ENCODE assay signal across 14 cellular contexts in genomic region chr6:166417285-166417691, GRCh38. TPM values are rescaled to one million over a fixed set of nuclear protein-coding genes. Genes with fewer than 3 reads are reported as not detected.
DNase-seq lines count a peak whose midpoint lies in the region; ATAC-seq and TF ChIP-seq lines count a peak whose summit lies in the region.
"Had no signal": no experiment of that assay in that cellular context is flagged by ENCODE, and none has a peak within 500 bp of the region (broad histone marks: within the 10 kb centered on the region; RNA-seq: fewer than 3 reads in every experiment).

No MANE protein-coding gene starts in this region.

- H3K27me3 Mint-ChIP-seq in T-helper 17 cell: no peaks in the 10 kb centered on the region
- peaks cover 2% of the 10 kb centered on the region for H3K27me3 Mint-ChIP-seq in activated naive CD4-positive, alpha-beta T cell treated with anti-CD3 and anti-CD28 coated beads, Interleukin-2, amount 10 ng/mL, durations not matched to agents 7 days and 5 days

- no peak overlapping the region for H3K18ac ChIP-seq in neuronal stem cell (ENCODE audit: low read length)

- TF ChIP-seq CTCF in upper lobe of right lung (IDR thresholded peaks at IDR 0.05): no peak

- H3K9me3 Mint-ChIP-seq in activated naive CD4-positive, alpha-beta T cell treated with anti-CD3 and anti-CD28 coated beads, Interleukin-2, amount 10 ng/mL, durations not matched to agents 7 days and 5 days: peaks cover 13% of the 10 kb centered on the region

- no peaks in the 10 kb centered on the region for H3K9me2 ChIP-seq in Karpas-422 (replicated peaks; ENCODE audit: insufficient read depth, low read length)

- no peak overlapping the region for H3K4ac ChIP-seq in neuronal stem cell (ENCODE audit: low read length)

- H2AFZ ChIP-seq in Karpas-422 (ENCODE audit: low read length) (no peak overlapping the region), neuronal stem cell (ENCODE audit: low read length) (no peak overlapping the region)
- H2AFZ ChIP-seq: GM23338 had no signal

- intact Hi-C loops in upper lobe of right lung (cut with DNase I): no loop called here

- H3K27ac Mint-ChIP-seq in T-helper 17 cell: peak overlapping the region; percentile 89
- peak overlapping the region; percentile 95 for H3K27ac Mint-ChIP-seq in activated naive CD4-positive, alpha-beta T cell treated with anti-CD3 and anti-CD28 coated beads, Interleukin-2, amount 10 ng/mL, durations not matched to agents 7 days and 5 days
- H3K27ac Mint-ChIP-seq: GM23338 had no signal

- no peaks in the 10 kb centered on the region for H3K79me1 ChIP-seq in neuronal stem cell (ENCODE audit: low read depth, low read length)

- no peak overlapping the region for H3K9ac ChIP-seq in Karpas-422 (ENCODE audit: low read length)
- no peak overlapping the region for H3K9ac ChIP-seq in neuronal stem cell (ENCODE audit: low read depth, low read length, poor library complexity)

- peaks cover 76% of the 10 kb centered on the region for H3K36me3 ChIP-seq in upper lobe of right lung
- no peaks in the 10 kb centered on the region; the same call in 1 of the 2 replicates for H3K36me3 ChIP-seq in Karpas-422 (ENCODE audit: insufficient read depth, low read length)
- peaks cover 22 to 76% of the 10 kb centered on the region in 2 donors for H3K36me3 ChIP-seq in neuronal stem cell (replicated peaks in 1 of 2; ENCODE audit: control insufficient read depth in 2 of 2, insufficient read depth in 2 of 2, low read length in 2 of 2)

- no peak overlapping the region for H3K14ac ChIP-seq in neuronal stem cell (ENCODE audit: low read length)

- H2BK12ac ChIP-seq in neuronal stem cell (ENCODE audit: low read length): no peak overlapping the region

- H3K4me3 ChIP-seq in upper lobe of right lung (no peak overlapping the region), Karpas-422 (ENCODE audit: low read length) (no peak overlapping the region), neuronal stem cell (ENCODE audit: low read length in 2 of 2) (no peak overlapping the region)
- H3K4me3 ChIP-seq: GM23338, upper lobe of left lung had no signal

- no peak overlapping the region for H2BK15ac ChIP-seq in neuronal stem cell (ENCODE audit: low read length)

- CTCF ChIA-PET in activated naive CD4-positive, alpha-beta T cell treated with anti-CD3 and anti-CD28 coated beads, Interleukin-2, amount 10 ng/mL, durations not matched to agents 7 days and 5 days (lab: Charles Lee): no interaction called here

- peak; percentile 88 for ATAC-seq in T-helper 17 cell
- no peak for ATAC-seq in upper lobe of right lung
- no peak for ATAC-seq in HG03571 (IDR thresholded peaks at IDR 0.05; ENCODE audit: unreplicated experiment)
- ATAC-seq: GM23338 had no signal

- peak; percentile 41 for DNase-seq in activated naive CD4-positive, alpha-beta T cell treated with Interleukin-2 at 50 U/mL for 16 hours
- no peak for DNase-seq in activated naive CD4-positive, alpha-beta T cell treated with anti-CD3 and anti-CD28 coated beads, Interleukin-2, amount 50 U/mL, for 16 hours
- DNase-seq in T-helper 17 cell: peak in 2 of 3 donors; percentile 31 to 32
- peak; percentile 70 for DNase-seq in activated naive CD4-positive, alpha-beta T cell treated with anti-CD3 and anti-CD28 coated beads, Interleukin-2, amount 10 ng/mL, durations not matched to agents 7 days and 5 days
- DNase-seq in upper lobe of right lung: peak; percentile 35
- DNase-seq in Karpas-422: no peak
- DNase-seq in neuronal stem cell (ENCODE audit: low spot score): no peak
- DNase-seq: ACHN, IMR-90, mesenchymal stem cell, NCI-H510A, upper lobe of left lung had no signal

- peaks cover 63% of the 10 kb centered on the region for H3K4me1 Mint-ChIP-seq in T-helper 17 cell
- peaks cover 90% of the 10 kb centered on the region for H3K4me1 Mint-ChIP-seq in activated naive CD4-positive, alpha-beta T cell treated with anti-CD3 and anti-CD28 coated beads, Interleukin-2, amount 10 ng/mL, durations not matched to agents 7 days and 5 days

- peaks cover 10% of the 10 kb centered on the region for H3K36me3 Mint-ChIP-seq in T-helper 17 cell (ENCODE audit: low read depth)
- H3K36me3 Mint-ChIP-seq in activated naive CD4-positive, alpha-beta T cell treated with anti-CD3 and anti-CD28 coated beads, Interleukin-2, amount 10 ng/mL, durations not matched to agents 7 days and 5 days: peaks cover 26% of the 10 kb centered on the region

- H3K23ac ChIP-seq in neuronal stem cell (ENCODE audit: low read depth, low read length, poor library complexity): no peak overlapping the region

- no peak overlapping the region for H2BK120ac ChIP-seq in neuronal stem cell (ENCODE audit: low read depth, low read length)

- H2BK5ac ChIP-seq in neuronal stem cell (ENCODE audit: low read length): no peak overlapping the region

- no peaks in the 10 kb centered on the region for H4K20me1 ChIP-seq in Karpas-422 (ENCODE audit: insufficient read depth, low read depth, low read length)

- H4K91ac ChIP-seq in neuronal stem cell (ENCODE audit: low read depth, low read length, poor library complexity): no peak overlapping the region

- H4K8ac ChIP-seq in neuronal stem cell (ENCODE audit: low read depth, low read length): no peak overlapping the region

- peaks cover 10% of the 10 kb centered on the region for H3K4me1 ChIP-seq in upper lobe of right lung
- H3K4me1 ChIP-seq in Karpas-422 (ENCODE audit: low read length): peaks cover 8% of the 10 kb centered on the region
- H3K4me1 ChIP-seq in neuronal stem cell (ENCODE audit: control insufficient read depth in 2 of 2, insufficient read depth in 1 of 2, low read depth in 1 of 2, low read length in 2 of 2): no peaks in the 10 kb centered on the region
- H3K4me1 ChIP-seq: upper lobe of left lung had no signal

- no CpG with 5 or more reads among the region's 6 CpGs for WGBS in neuronal stem cell (ENCODE audit: extremely low coverage in 2 of 2, insufficient read length in 2 of 2, insufficient replicate concordance in 1 of 2), 2 donors

- H3K4me2 ChIP-seq in Karpas-422 (ENCODE audit: low read depth, low read length, poor library complexity, severe bottlenecking) (no peak overlapping the region), neuronal stem cell (ENCODE audit: insufficient read depth, low read length, poor library complexity, severe bottlenecking) (no peak overlapping the region)
- H3K4me2 ChIP-seq: GM23338 had no signal

- no peaks in the 10 kb centered on the region for H3K79me2 ChIP-seq in Karpas-422 (ENCODE audit: low read length)

- peak overlapping the region; percentile 68 for H3K4me3 Mint-ChIP-seq in T-helper 17 cell
- H3K4me3 Mint-ChIP-seq in activated naive CD4-positive, alpha-beta T cell treated with anti-CD3 and anti-CD28 coated beads, Interleukin-2, amount 10 ng/mL, durations not matched to agents 7 days and 5 days: peak overlapping the region; percentile 22
- H3K4me3 Mint-ChIP-seq: GM23338 had no signal

- no peaks in the 10 kb centered on the region for H3K27me3 ChIP-seq in upper lobe of right lung
- no peaks in the 10 kb centered on the region for H3K27me3 ChIP-seq in Karpas-422 (ENCODE audit: low read length)
- peaks cover 0 to 6% (median 0%) of the 10 kb centered on the region in 3 experiments for H3K27me3 ChIP-seq in neuronal stem cell (ENCODE audit: control insufficient read depth in 3 of 3, insufficient read depth in 3 of 3, low read depth in 1 of 3, low read length in 3 of 3)
- H3K27me3 ChIP-seq: upper lobe of left lung had no signal

- H3K9me3 ChIP-seq in T-helper 17 cell (ENCODE audit: control insufficient read depth, low read length, poor library complexity, severe bottlenecking) (no peaks in the 10 kb centered on the region), upper lobe of right lung (no peaks in the 10 kb centered on the region), Karpas-422 (ENCODE audit: low read length) (no peaks in the 10 kb centered on the region), neuronal stem cell (replicated peaks in 1 of 2; ENCODE audit: control insufficient read depth in 2 of 2, insufficient read depth in 1 of 2, low read depth in 1 of 2, low read length in 2 of 2) (peaks cover 0 to 8% of the 10 kb centered on the region in 2 donors)
- H3K9me3 ChIP-seq: upper lobe of left lung had no signal

- H3K27ac ChIP-seq in upper lobe of right lung (no peak overlapping the region), Karpas-422 (ENCODE audit: low read length) (no peak overlapping the region), neuronal stem cell (replicated peaks; ENCODE audit: low read length) (no peak overlapping the region)

- no peak overlapping the region for H2AK5ac ChIP-seq in neuronal stem cell (ENCODE audit: low read depth, low read length)

RNA-seq across cellular contexts. Expression of gene MPC1, which starts 34.5 kb away (rescaled TPM):
- 10 to 100 TPM; 21.6 to 22.1 TPM for total RNA-seq in T-helper 17 cell
- total RNA-seq in upper lobe of right lung: 51.2 TPM
- 62.7 and 109 TPM in 2 replicates for total RNA-seq in Karpas-422 (2014; rRNA removed; shearing (Covaris generic); ENCODE audit: low replicate concordance)
- 20.2 TPM for polyA plus RNA-seq in neuronal stem cell (2013, experiment 1 of 2)
- polyA plus RNA-seq in neuronal stem cell (2013, experiment 2 of 2): 21.1 TPM

Comparison
In these comparisons a context has a peak if more than half of its experiments do, and no peak if none do; other contexts are left out.
1. DNase-seq: peak in activated naive CD4-positive, alpha-beta T cell treated with Interleukin-2 at 50 U/mL for 16 hours (single experiment), T-helper 17 cell (2 of 3), activated naive CD4-positive, alpha-beta T cell treated with anti-CD3 and anti-CD28 coated beads, Interleukin-2, amount 10 ng/mL, durations not matched to agents 7 days and 5 days (single experiment) and upper lobe of right lung (single experiment); none in activated naive CD4-positive, alpha-beta T cell treated with anti-CD3 and anti-CD28 coated beads, Interleukin-2, amount 50 U/mL, for 16 hours (single experiment), Karpas-422 (single experiment) and neuronal stem cell (single experiment).